In the genomic region with DNA sequence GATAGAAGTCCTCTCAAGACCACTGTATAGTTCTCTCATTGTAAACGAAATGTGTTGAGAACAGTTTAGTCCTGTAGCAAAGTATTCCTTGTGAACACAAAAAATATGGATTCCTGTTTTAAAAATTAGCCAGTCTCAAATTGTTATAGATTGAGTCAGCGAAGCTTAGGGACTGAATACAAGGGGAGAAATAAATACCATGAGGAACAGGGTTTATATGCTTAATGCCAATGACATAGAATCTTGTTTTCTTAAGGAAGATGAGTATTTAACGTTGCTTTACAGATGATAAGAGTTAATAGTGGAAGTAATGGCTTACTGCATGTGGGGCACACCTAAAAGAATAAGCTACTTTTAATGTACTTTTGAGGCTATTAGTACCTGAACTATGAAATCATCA, we compare ENCODE assay signal across 1 cellular context.
TF ChIP-seq lines count a peak whose summit lies in the region.

No MANE protein-coding gene starts in this region.

TF ChIP-seq in IMR-90, 13 proteins besides CTCF, POLR2A, EP300 and RAD21:
- no peak for TF ChIP-seq RCOR1 (IDR thresholded peaks at IDR 0.05; ENCODE audit: insufficient replicate concordance, low read length)
- no peak for TF ChIP-seq RFX5 (IDR thresholded peaks at IDR 0.05; ENCODE audit: low read depth, low read length)
- no peak for TF ChIP-seq MAZ (IDR thresholded peaks at IDR 0.05; ENCODE audit: borderline replicate concordance, low read depth, low read length)
- no peak for TF ChIP-seq BHLHE40 (IDR thresholded peaks at IDR 0.05; ENCODE audit: low read depth, low read length)
- no peak for TF ChIP-seq CHD1 (IDR thresholded peaks at IDR 0.05; ENCODE audit: low read depth, low read length)
- TF ChIP-seq CEBPB (IDR thresholded peaks at IDR 0.05; ENCODE audit: low read depth, low read length), result no peak
- no peak for TF ChIP-seq FOS (IDR thresholded peaks at IDR 0.05; ENCODE audit: low read depth, low read length)
- TF ChIP-seq, protein P1, sequence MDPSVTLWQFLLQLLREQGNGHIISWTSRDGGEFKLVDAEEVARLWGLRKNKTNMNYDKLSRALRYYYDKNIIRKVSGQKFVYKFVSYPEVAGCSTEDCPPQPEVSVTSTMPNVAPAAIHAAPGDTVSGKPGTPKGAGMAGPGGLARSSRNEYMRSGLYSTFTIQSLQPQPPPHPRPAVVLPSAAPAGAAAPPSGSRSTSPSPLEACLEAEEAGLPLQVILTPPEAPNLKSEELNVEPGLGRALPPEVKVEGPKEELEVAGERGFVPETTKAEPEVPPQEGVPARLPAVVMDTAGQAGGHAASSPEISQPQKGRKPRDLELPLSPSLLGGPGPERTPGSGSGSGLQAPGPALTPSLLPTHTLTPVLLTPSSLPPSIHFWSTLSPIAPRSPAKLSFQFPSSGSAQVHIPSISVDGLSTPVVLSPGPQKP (IDR thresholded peaks at IDR 0.05; ENCODE audit: borderline replicate concordance, low read depth, low read length), result no peak
- no peak for TF ChIP-seq MXI1 (IDR thresholded peaks at IDR 0.05; ENCODE audit: borderline replicate concordance, low read depth, low read length)
- no peak for TF ChIP-seq MAFK (IDR thresholded peaks at IDR 0.05; ENCODE audit: low read depth, low read length)
- no peak for TF ChIP-seq SMC3 (IDR thresholded peaks at IDR 0.05; ENCODE audit: low read depth, low read length)
- no peak for TF ChIP-seq NFE2L2 (IDR thresholded peaks at IDR 0.05; ENCODE audit: low read depth, low read length)
- TF ChIP-seq, protein P2, sequence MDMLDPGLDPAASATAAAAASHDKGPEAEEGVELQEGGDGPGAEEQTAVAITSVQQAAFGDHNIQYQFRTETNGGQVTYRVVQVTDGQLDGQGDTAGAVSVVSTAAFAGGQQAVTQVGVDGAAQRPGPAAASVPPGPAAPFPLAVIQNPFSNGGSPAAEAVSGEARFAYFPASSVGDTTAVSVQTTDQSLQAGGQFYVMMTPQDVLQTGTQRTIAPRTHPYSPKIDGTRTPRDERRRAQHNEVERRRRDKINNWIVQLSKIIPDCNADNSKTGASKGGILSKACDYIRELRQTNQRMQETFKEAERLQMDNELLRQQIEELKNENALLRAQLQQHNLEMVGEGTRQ (IDR thresholded peaks at IDR 0.05; ENCODE audit: low read depth, low read length), result no peak
